In the genomic region with DNA sequence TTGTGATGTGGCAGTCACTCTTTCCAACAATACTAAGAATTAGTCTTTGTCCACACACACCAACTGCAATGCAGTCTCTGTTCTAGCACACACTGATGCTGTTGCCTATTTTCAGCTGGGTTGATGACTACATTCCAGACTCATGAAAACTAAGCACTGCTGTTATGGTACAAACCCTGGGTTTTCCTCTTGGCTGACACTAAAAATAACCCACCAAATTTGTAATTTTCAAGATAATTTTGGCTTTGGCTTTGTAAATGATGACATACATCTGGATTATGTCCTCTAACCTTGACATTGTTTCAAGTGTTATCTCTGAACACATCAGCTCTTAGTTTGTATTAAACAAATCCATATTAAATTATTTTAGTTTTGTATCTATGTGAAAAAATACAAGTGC, we compare ENCODE assay signal across 1 cellular context.
TF ChIP-seq lines count a peak whose summit lies in the region.

No MANE protein-coding gene starts in this region.

TF ChIP-seq in GM12878, 131 proteins besides CTCF, POLR2A, EP300 and RAD21 (continued from another document):
- TF ChIP-seq, protein P1, sequence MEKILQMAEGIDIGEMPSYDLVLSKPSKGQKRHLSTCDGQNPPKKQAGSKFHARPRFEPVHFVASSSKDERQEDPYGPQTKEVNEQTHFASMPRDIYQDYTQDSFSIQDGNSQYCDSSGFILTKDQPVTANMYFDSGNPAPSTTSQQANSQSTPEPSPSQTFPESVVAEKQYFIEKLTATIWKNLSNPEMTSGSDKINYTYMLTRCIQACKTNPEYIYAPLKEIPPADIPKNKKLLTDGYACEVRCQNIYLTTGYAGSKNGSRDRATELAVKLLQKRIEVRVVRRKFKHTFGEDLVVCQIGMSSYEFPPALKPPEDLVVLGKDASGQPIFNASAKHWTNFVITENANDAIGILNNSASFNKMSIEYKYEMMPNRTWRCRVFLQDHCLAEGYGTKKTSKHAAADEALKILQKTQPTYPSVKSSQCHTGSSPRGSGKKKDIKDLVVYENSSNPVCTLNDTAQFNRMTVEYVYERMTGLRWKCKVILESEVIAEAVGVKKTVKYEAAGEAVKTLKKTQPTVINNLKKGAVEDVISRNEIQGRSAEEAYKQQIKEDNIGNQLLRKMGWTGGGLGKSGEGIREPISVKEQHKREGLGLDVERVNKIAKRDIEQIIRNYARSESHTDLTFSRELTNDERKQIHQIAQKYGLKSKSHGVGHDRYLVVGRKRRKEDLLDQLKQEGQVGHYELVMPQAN (conservative IDR thresholded peaks at IDR 0.05): no peak
